25 cellular contexts compared by ENCODE assay signal in the genomic region with DNA sequence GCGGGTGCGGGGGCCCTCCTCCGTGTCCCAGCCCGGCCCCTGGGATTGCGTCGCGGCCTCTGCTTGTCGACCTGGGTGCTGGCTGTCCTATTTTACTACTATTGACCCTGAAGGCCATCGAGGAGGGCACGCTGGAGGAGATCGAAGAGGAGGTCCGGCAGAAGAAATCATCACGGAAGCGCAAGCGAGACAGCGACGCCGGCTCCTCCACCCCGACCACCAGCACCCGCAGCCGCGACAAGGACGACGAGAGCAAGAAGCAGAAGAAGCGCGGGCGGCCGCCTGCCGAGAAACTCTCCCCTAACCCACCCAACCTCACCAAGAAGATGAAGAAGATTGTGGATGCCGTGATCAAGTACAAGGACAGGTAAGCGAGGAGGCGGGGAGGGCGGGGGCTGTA.
"Had no signal": no experiment of that assay in that cellular context is flagged by ENCODE, and none has a peak within 500 bp of the region (broad histone marks: within the 10 kb centered on the region; RNA-seq: fewer than 3 reads in every experiment).

No MANE protein-coding gene starts in this region.

- H3K27ac ChIP-seq: dorsolateral prefrontal cortex, heart left ventricle had no signal

- H3K27ac Mint-ChIP-seq: activated naive CD4-positive, alpha-beta T cell treated with anti-CD3 and anti-CD28 coated beads, Interleukin-2, amount 50 U/mL, for 24 hours; activated T-helper 2 cell treated with anti-CD3 and anti-CD28 coated beads, Interferon-gamma antibody, Interleukin-2, Interleukin-4, amounts not matched to agents 10 μg/mL and 5 μg/mL and 100 μg/mL, durations not matched to agents 14 hours and 24 hours and 36 hours; natural killer cell; stimulated activated effector memory CD8-positive, alpha-beta T cell treated with anti-CD3 and anti-CD28 coated beads, Interleukin-12 subunit alpha, Interleukin-12 subunit beta, amount 100 ng/mL, for 72 hours; stimulated activated naive CD8-positive, alpha-beta T cell treated with anti-CD3 and anti-CD28 coated beads, Interleukin-15, Interleukin-2, amounts not matched to agents 100 ng/mL and 50 ng/mL, for 24 hours; T-cell; type B pancreatic cell had no signal

- DNase-seq: activated CD4-positive, alpha-beta T cell treated with anti-CD3 and anti-CD28 coated beads for 4 hours; activated CD4-positive, alpha-beta T cell treated with anti-CD3 and anti-CD28 coated beads, Interleukin-2, amount 50 U/mL, for 48 hours; activated CD8-positive, alpha-beta memory T cell treated with anti-CD3 and anti-CD28 coated beads, Interleukin-2, amount 50 U/mL, for 48 hours; activated T-cell treated with anti-CD3 and anti-CD28 coated beads, Interleukin-2, amount 50 U/mL, for 24 hours; dorsolateral prefrontal cortex; effector memory CD4-positive, alpha-beta T cell; erythroblast; heart left ventricle; hypothalamus; immature natural killer cell; kidney; left colon; mesendoderm; natural killer cell; stimulated activated CD4-positive, alpha-beta T cell treated with anti-CD3 and anti-CD28 coated beads, Interleukin-4, amount 100 ng/mL, for 24 hours; substantia nigra; T-cell had no signal

- H3K4me3 Mint-ChIP-seq: activated naive CD4-positive, alpha-beta T cell treated with anti-CD3 and anti-CD28 coated beads, Interleukin-2, amount 50 U/mL, for 24 hours; activated T-cell treated with anti-CD3 and anti-CD28 coated beads, Interleukin-2, amount 50 U/mL, for 24 hours; immature natural killer cell; natural killer cell; stimulated activated effector memory CD8-positive, alpha-beta T cell treated with anti-CD3 and anti-CD28 coated beads, Interleukin-12 subunit alpha, Interleukin-12 subunit beta, amount 100 ng/mL, for 72 hours; stimulated activated naive CD8-positive, alpha-beta T cell treated with anti-CD3 and anti-CD28 coated beads, Interleukin-15, Interleukin-2, amounts not matched to agents 100 ng/mL and 50 ng/mL, for 24 hours; T-cell; T-helper 2 cell treated with Interferon-gamma antibody and Interleukin-4, amounts not matched to agents 5 μg/mL and 100 μg/mL, for 36 hours; type B pancreatic cell had no signal

- ATAC-seq: heart left ventricle; natural killer cell; sciatic nerve; stimulated activated effector memory CD8-positive, alpha-beta T cell treated with anti-CD3 and anti-CD28 coated beads, Interleukin-12 subunit alpha, Interleukin-12 subunit beta, amount 100 ng/mL, for 72 hours; T-cell had no signal

- H3K9me3 Mint-ChIP-seq: activated naive CD4-positive, alpha-beta T cell treated with anti-CD3 and anti-CD28 coated beads, Interleukin-2, amount 50 U/mL, for 24 hours; activated T-cell treated with anti-CD3 and anti-CD28 coated beads, Interleukin-2, amount 50 U/mL, for 24 hours; activated T-helper 2 cell treated with anti-CD3 and anti-CD28 coated beads, Interferon-gamma antibody, Interleukin-2, Interleukin-4, amounts not matched to agents 10 μg/mL and 5 μg/mL and 100 μg/mL, durations not matched to agents 14 hours and 24 hours and 36 hours; immature natural killer cell; natural killer cell; stimulated activated effector memory CD8-positive, alpha-beta T cell treated with anti-CD3 and anti-CD28 coated beads, Interleukin-12 subunit alpha, Interleukin-12 subunit beta, amount 100 ng/mL, for 72 hours; stimulated activated naive CD8-positive, alpha-beta T cell treated with anti-CD3 and anti-CD28 coated beads, Interleukin-15, Interleukin-2, amounts not matched to agents 100 ng/mL and 50 ng/mL, for 24 hours; T-cell; T-helper 2 cell treated with Interferon-gamma antibody and Interleukin-4, amounts not matched to agents 5 μg/mL and 100 μg/mL, for 36 hours; type B pancreatic cell had no signal

- H3K27me3 ChIP-seq: dorsolateral prefrontal cortex, heart left ventricle had no signal

- H3K9me3 ChIP-seq: heart left ventricle had no signal

- H3K4me3 ChIP-seq: dorsolateral prefrontal cortex, heart left ventricle, skin epidermis had no signal

- H3K4me1 Mint-ChIP-seq: stimulated activated effector memory CD8-positive, alpha-beta T cell treated with anti-CD3 and anti-CD28 coated beads, Interleukin-12 subunit alpha, Interleukin-12 subunit beta, amount 100 ng/mL, for 72 hours had no signal

- H3K27me3 Mint-ChIP-seq: activated naive CD4-positive, alpha-beta T cell treated with anti-CD3 and anti-CD28 coated beads, Interleukin-2, amount 50 U/mL, for 24 hours; activated T-cell treated with anti-CD3 and anti-CD28 coated beads, Interleukin-2, amount 50 U/mL, for 24 hours; stimulated activated naive CD8-positive, alpha-beta T cell treated with anti-CD3 and anti-CD28 coated beads, Interleukin-15, Interleukin-2, amounts not matched to agents 100 ng/mL and 50 ng/mL, for 24 hours; T-cell; type B pancreatic cell had no signal
